16 cellular contexts compared by ENCODE assay signal in genomic region chr4:153273736-153274135, GRCh38.
DNase-seq lines count a peak whose midpoint lies in the region; ATAC-seq and TF ChIP-seq lines count a peak whose summit lies in the region.
"Had no signal": no experiment of that assay in that cellular context is flagged by ENCODE, and none has a peak within 500 bp of the region (broad histone marks: within the 10 kb centered on the region; RNA-seq: fewer than 3 reads in every experiment).

No MANE protein-coding gene starts in this region.

- H3K27ac Mint-ChIP-seq in GM23338 (peak overlapping the region; percentile 73; the same call in 1 of the 2 replicates), brain (peak overlapping the region in 3 of 5 experiments; percentile 51 to 69 (median 59)), nephron (peak overlapping the region in 2 of 3 experiments; percentile 0 to 12)
- H3K27ac Mint-ChIP-seq: B cell; CD4-positive, alpha-beta T cell had no signal

- H3K4me1 ChIP-seq in GM23338 (ENCODE audit: insufficient read depth) (peaks cover 49% of the 10 kb centered on the region), hepatocyte (ENCODE audit: insufficient read depth) (peaks cover 23% of the 10 kb centered on the region)

- H3K27me3 Mint-ChIP-seq in GM23338 (ENCODE audit: insufficient read depth, low read depth, poor library complexity) (peaks cover 2% of the 10 kb centered on the region), brain (peaks cover 2% of the 10 kb centered on the region), nephron (ENCODE audit: low read depth) (no peaks in the 10 kb centered on the region)
- H3K27me3 Mint-ChIP-seq: B cell; CD4-positive, alpha-beta T cell had no signal

- no peaks in the 10 kb centered on the region; the same call in 1 of the 2 replicates for H3F3A ChIP-seq in GM23338 (replicated peaks; ENCODE audit: low read depth)

- peaks cover 28% of the 10 kb centered on the region for H3K79me2 ChIP-seq in GM23338 (replicated peaks; ENCODE audit: insufficient read depth)
- H3K79me2 ChIP-seq in hepatocyte = peaks cover 61% of the 10 kb centered on the region

- ATAC-seq in GM23338 (no peak), HG03139 (IDR thresholded peaks at IDR 0.05; ENCODE audit: unreplicated experiment) (no peak), HG03095 (IDR thresholded peaks at IDR 0.05; ENCODE audit: unreplicated experiment) (no peak), HG02885 (IDR thresholded peaks at IDR 0.05; ENCODE audit: poor library complexity, unreplicated experiment) (no peak), GM18861 (IDR thresholded peaks at IDR 0.05; ENCODE audit: unreplicated experiment) (no peak)
- ATAC-seq: K562 had no signal

- no peaks in the 10 kb centered on the region for H3K9me3 ChIP-seq in hepatocyte (ENCODE audit: low read depth)

- 0 out of 2 replicates have a peak overlapping the region, but pooled peaks have one; percentile 12 for H3K4me2 ChIP-seq in GM23338
- no peak overlapping the region for H3K4me2 ChIP-seq in hepatocyte

- DNase-seq in GM23338 (ENCODE audit: low spot score) (no peak), hepatocyte (ENCODE audit: low spot score) (no peak)
- DNase-seq: C1 segment of cervical spinal cord; CD4-positive, alpha-beta T cell; DMS153; DMS79 treated with DMSO at 0.1 percent for 48 hours; EL had no signal

- H3K4me3 ChIP-seq in GM23338 = no peak overlapping the region
- no peak overlapping the region for H3K4me3 ChIP-seq in hepatocyte
- H3K4me3 ChIP-seq: K562 had no signal

- no peaks in the 10 kb centered on the region for H3K27me3 ChIP-seq in GM23338 (ENCODE audit: insufficient read depth)
- H3K27me3 ChIP-seq in hepatocyte = no peaks in the 10 kb centered on the region

- H3K36me3 Mint-ChIP-seq in GM23338 (ENCODE audit: low read depth) (peaks cover 11% of the 10 kb centered on the region; the same call in 2 of the 3 replicates), brain (peaks cover 90% of the 10 kb centered on the region), nephron (ENCODE audit: low read depth) (peaks cover 54% of the 10 kb centered on the region)

- no peaks in the 10 kb centered on the region for H3K9me2 ChIP-seq in GM23338 (ENCODE audit: insufficient read depth)
- H3K9me2 ChIP-seq in hepatocyte (replicated peaks; ENCODE audit: insufficient read depth) = no peaks in the 10 kb centered on the region

- WGBS in hepatocyte (ENCODE audit: low lambda C conversion rate, missing lambda C conversion rate) = 90% methylated on average over 1 of the region's 1 CpG

- H3K4me1 Mint-ChIP-seq in GM23338 (peaks cover 48% of the 10 kb centered on the region), brain (peaks cover 69% of the 10 kb centered on the region), nephron (peaks cover 11% of the 10 kb centered on the region)
- H3K4me1 Mint-ChIP-seq: B cell had no signal

- H4K20me1 ChIP-seq in GM23338 (replicated peaks; ENCODE audit: insufficient read depth) (0 out of 2 replicates have a peak, but pooled peaks cover 3% of the 10 kb centered on the region), hepatocyte (ENCODE audit: insufficient read depth, poor library complexity, severe bottlenecking) (no peaks in the 10 kb centered on the region)

- H3K27ac ChIP-seq in GM23338 (ENCODE audit: low read depth) (no peak overlapping the region), hepatocyte (peak overlapping the region; percentile 80)
- H3K27ac ChIP-seq: HL-60 had no signal

- no peaks in the 10 kb centered on the region for H3K9me3 Mint-ChIP-seq in GM23338
- peaks cover 0 to under 1% (median 0%) of the 10 kb centered on the region in 5 experiments for H3K9me3 Mint-ChIP-seq in brain
- no peaks in the 10 kb centered on the region for H3K9me3 Mint-ChIP-seq in nephron

- H2AFZ ChIP-seq in GM23338 = no peak overlapping the region
- no peak overlapping the region for H2AFZ ChIP-seq in hepatocyte

- H3K4me3 Mint-ChIP-seq in GM23338 (no peak overlapping the region), brain (peak overlapping the region in 1 of 5 experiments; percentile 9), nephron (no peak overlapping the region)
- H3K4me3 Mint-ChIP-seq: B cell; CD4-positive, alpha-beta T cell had no signal

- TF ChIP-seq CTCF in GM23338 (conservative IDR thresholded peaks at IDR 0.05; ENCODE audit: low read depth in 2 of 2) = no peak
- TF ChIP-seq CTCF in brain (conservative IDR thresholded peaks at IDR 0.05) = no peak
- TF ChIP-seq CTCF in hepatocyte (IDR thresholded peaks at IDR 0.05; ENCODE audit: poor library complexity) = no peak
- no peak for TF ChIP-seq CTCF in nephron (IDR thresholded peaks at IDR 0.05; ENCODE audit: unreplicated experiment in 3 of 3)

- H3K36me3 ChIP-seq in GM23338 (ENCODE audit: insufficient read depth) = peaks cover 14% of the 10 kb centered on the region
- peaks cover 9% of the 10 kb centered on the region for H3K36me3 ChIP-seq in hepatocyte (replicated peaks; ENCODE audit: insufficient read depth, low read depth)

TF ChIP-seq in GM23338, 12 proteins besides CTCF, POLR2A, EP300 and RAD21 (continues in another document):
- no peak for TF ChIP-seq REST (IDR thresholded peaks at IDR 0.05; ENCODE audit: unreplicated experiment)
- no peak for TF ChIP-seq EZH2 (IDR thresholded peaks at IDR 0.05; ENCODE audit: low read depth, unreplicated experiment)
- no peak for TF ChIP-seq ZNF114 (CRISPR knock-in tag; IDR thresholded peaks at IDR 0.05)
- no peak for TF ChIP-seq NANOG (IDR thresholded peaks at IDR 0.05; ENCODE audit: borderline replicate concordance)

Comparison
In these comparisons a context has a peak if more than half of its experiments do, and no peak if none do; other contexts are left out.
1. H3K27ac Mint-ChIP-seq: peak in every context shown above with its lines; median percentile 73 in GM23338; 59 in brain; 6 in nephron.